ENCODE assay signal across 1 cellular context in the genomic region with DNA sequence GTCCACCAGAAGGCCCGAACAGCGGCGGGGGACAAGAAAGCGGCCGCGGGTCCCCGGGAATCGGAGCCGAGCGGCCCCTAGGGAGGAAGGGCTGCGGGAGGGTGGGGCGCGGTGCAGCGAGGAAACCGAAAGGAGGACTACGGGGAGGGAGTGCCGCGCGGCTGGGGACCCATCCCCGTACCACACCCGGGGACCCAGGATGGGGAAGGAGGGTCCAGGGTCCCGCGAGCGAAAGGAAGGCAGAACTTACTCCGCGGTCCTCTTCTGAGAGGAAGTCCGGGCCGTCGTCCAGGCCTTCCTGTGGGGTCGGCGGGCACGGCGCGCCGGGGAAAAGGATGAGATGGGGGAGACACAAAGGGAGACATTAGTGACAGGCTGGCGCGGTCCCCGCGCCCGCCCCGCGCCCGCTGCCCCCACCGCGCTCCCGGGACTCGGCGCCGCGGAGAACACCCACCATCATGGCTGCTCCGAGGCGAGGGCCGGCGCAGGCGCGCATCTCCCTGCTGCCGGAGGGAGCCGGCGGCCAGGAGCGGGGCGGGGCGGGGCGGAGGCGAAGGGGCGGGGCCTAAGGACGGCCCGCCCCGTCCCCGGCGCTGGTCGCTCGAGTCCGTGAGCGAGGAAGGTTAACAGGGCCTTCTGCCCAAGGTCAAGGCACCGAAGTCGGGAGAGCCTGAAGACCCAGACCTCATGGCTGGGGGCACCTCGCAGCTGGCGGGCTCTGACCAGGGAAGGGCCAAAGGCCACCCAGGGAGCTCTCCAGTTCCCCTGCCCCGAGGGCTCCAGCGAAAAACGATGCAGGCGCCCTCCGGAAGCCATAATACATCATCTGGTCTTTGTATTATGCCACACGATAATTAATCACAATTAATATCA.
A peak's percentile ranks its signal among the peaks of the same experiment; 100 is the strongest.
TF ChIP-seq lines count a peak whose summit lies in the region.

Gene SNX6 (minus strand): TSS at position 492 of the 873 bp plus-strand sequence. CDS start 32 bp downstream, at position 460.

TF ChIP-seq in GM23338, 12 proteins besides CTCF, POLR2A, EP300 and RAD21:
- TF ChIP-seq ZNF462 (CRISPR knock-in tag; IDR thresholded peaks at IDR 0.05) (no peak), ETS1 (IDR thresholded peaks at IDR 0.05) (no peak), CREB1 (CRISPR knock-in tag; IDR thresholded peaks at IDR 0.05; ENCODE audit: low read depth) (no peak), NANOG (IDR thresholded peaks at IDR 0.05; ENCODE audit: borderline replicate concordance) (no peak), POLR2AphosphoS5 (IDR thresholded peaks at IDR 0.05; ENCODE audit: low read depth) (peak; percentile 80), EZH2 (IDR thresholded peaks at IDR 0.05; ENCODE audit: low read depth, unreplicated experiment) (no peak)
